1 cellular context compared by ENCODE assay signal in genomic region chr12:11718105-11718504, GRCh38.
TF ChIP-seq lines count a peak whose summit lies in the region.

No MANE protein-coding gene starts in this region.

TF ChIP-seq in endothelial cell of umbilical vein, 7 proteins besides CTCF, POLR2A, EP300 and RAD21:
- no peak for TF ChIP-seq MYC (IDR thresholded peaks at IDR 0.05; ENCODE audit: low read depth, low read length)
- TF ChIP-seq GATA2 (IDR thresholded peaks at IDR 0.05; ENCODE audit: insufficient read depth, insufficient read length, low read depth, low read length) = no peak
- no peak for TF ChIP-seq EZH2 (IDR thresholded peaks at IDR 0.05; ENCODE audit: borderline replicate concordance, low read depth, low read length, severe bottlenecking)
- no peak for TF ChIP-seq FOS (IDR thresholded peaks at IDR 0.05; ENCODE audit: borderline replicate concordance, insufficient read depth, low read length)
- TF ChIP-seq MAX (IDR thresholded peaks at IDR 0.05; ENCODE audit: insufficient read depth, insufficient read length) = no peak
- no peak for TF ChIP-seq JUN (IDR thresholded peaks at IDR 0.05; ENCODE audit: borderline replicate concordance, insufficient read depth, insufficient read length, low read depth)
- TF ChIP-seq POLR2AphosphoS5 (IDR thresholded peaks at IDR 0.05; ENCODE audit: insufficient read depth, low read depth, low read length) = no peak
TF ChIP-seq in endothelial cell of umbilical vein: peak in this region for 0.
